ENCODE assay signal across 1 cellular context in the genomic region with DNA sequence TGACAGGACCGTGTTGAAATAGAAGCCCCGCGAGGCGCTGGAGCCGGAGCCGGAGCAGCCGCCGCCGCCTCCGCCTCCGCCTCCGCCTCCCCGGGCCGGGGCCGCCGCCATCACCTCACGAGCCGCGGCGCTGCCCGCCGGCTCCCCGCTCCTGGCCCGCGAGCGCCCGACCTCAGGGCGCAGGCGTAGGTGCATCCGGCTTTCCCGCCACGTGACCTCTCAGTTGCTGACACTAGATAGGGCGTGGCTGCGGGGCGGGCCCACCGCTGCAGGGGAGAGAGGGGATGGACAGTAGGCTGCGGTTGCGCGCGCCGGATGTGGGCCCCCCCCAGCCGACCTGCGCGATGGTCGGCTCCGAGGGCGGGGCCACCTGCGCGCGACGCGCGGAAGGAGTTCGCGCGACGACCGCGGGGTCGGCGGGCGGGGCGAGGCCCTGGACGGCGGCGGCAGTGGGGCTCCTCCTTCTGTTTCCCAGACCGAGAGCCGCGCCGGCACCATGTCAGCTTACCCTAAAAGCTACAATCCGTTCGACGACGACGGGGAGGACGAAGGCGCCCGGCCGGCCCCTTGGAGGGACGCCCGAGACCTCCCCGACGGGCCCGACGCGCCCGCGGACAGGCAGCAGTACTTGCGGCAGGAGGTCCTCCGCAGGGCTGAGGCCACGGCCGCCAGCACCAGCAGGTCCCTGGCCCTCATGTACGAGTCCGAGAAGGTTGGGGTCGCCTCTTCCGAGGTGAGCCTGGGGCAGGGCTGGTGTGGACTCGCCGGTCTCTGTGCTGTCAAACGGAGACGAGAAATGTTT.
TF ChIP-seq lines count a peak whose summit lies in the region.

A gene (minus strand): TSS at position 197 of the 802 bp plus-strand sequence. CDS start 86 bp downstream, at position 111.
A gene (plus strand): TSS at position 393 of the 802 bp plus-strand sequence. CDS start 104 bp downstream, at position 497.

TF ChIP-seq in GM12878, 131 proteins besides CTCF, POLR2A, EP300 and RAD21 (continued from another document and continues in another):
- TF ChIP-seq, protein P1, sequence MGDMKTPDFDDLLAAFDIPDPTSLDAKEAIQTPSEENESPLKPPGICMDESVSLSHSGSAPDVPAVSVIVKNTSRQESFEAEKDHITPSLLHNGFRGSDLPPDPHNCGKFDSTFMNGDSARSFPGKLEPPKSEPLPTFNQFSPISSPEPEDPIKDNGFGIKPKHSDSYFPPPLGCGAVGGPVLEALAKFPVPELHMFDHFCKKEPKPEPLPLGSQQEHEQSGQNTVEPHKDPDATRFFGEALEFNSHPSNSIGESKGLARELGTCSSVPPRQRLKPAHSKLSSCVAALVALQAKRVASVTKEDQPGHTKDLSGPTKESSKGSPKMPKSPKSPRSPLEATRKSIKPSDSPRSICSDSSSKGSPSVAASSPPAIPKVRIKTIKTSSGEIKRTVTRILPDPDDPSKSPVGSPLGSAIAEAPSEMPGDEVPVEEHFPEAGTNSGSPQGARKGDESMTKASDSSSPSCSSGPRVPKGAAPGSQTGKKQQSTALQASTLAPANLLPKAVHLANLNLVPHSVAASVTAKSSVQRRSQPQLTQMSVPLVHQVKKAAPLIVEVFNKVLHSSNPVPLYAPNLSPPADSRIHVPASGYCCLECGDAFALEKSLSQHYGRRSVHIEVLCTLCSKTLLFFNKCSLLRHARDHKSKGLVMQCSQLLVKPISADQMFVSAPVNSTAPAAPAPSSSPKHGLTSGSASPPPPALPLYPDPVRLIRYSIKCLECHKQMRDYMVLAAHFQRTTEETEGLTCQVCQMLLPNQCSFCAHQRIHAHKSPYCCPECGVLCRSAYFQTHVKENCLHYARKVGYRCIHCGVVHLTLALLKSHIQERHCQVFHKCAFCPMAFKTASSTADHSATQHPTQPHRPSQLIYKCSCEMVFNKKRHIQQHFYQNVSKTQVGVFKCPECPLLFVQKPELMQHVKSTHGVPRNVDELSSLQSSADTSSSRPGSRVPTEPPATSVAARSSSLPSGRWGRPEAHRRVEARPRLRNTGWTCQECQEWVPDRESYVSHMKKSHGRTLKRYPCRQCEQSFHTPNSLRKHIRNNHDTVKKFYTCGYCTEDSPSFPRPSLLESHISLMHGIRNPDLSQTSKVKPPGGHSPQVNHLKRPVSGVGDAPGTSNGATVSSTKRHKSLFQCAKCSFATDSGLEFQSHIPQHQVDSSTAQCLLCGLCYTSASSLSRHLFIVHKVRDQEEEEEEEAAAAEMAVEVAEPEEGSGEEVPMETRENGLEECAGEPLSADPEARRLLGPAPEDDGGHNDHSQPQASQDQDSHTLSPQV (IDR thresholded peaks at IDR 0.05): no peak
- peak; percentile 62; the same call in 1 of the 3 replicates for TF ChIP-seq POU2F2 (IDR thresholded peaks at IDR 0.05; ENCODE audit: borderline replicate concordance, low read depth, low read length)
- TF ChIP-seq MXI1 (IDR thresholded peaks at IDR 0.05; ENCODE audit: low read depth, low read length): peak; percentile 74; the same call in 1 of the 2 replicates
- peak in 1 of 2 experiments; percentile 70; a peak in 2 of 3 replicates for TF ChIP-seq EGR1 (IDR thresholded peaks at IDR 0.05; ENCODE audit: borderline replicate concordance in 1 of 2, low read depth in 2 of 2, low read length in 2 of 2)
- peak; percentile 69 for TF ChIP-seq NRF1 (conservative IDR thresholded peaks at IDR 0.05; ENCODE audit: low read depth, low read length)
- peak; percentile 72; the same call in 1 of the 2 replicates for TF ChIP-seq POLR2AphosphoS2 (IDR thresholded peaks at IDR 0.05; ENCODE audit: low read depth, low read length)
- TF ChIP-seq SREBF1 (IDR thresholded peaks at IDR 0.05; ENCODE audit: low read length): peak; percentile 96
- peak; percentile 63 for TF ChIP-seq SIN3A (IDR thresholded peaks at IDR 0.05; ENCODE audit: low read depth, low read length)
- peak; percentile 57; the same call in 1 of the 2 replicates for TF ChIP-seq ZSCAN29 (IDR thresholded peaks at IDR 0.05)
- TF ChIP-seq PML (IDR thresholded peaks at IDR 0.05; ENCODE audit: low read length): peak; percentile 71; the same call in 1 of the 2 replicates
- TF ChIP-seq DPF2 (IDR thresholded peaks at IDR 0.05): peak; percentile 88
- TF ChIP-seq CREM (IDR thresholded peaks at IDR 0.05; ENCODE audit: low read depth): peak; percentile 64; the same call in 1 of the 2 replicates
- TF ChIP-seq, protein P2, sequence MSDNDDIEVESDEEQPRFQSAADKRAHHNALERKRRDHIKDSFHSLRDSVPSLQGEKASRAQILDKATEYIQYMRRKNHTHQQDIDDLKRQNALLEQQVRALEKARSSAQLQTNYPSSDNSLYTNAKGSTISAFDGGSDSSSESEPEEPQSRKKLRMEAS (IDR thresholded peaks at IDR 0.05; ENCODE audit: low read depth, low read length): peak; percentile 97
- 0 out of 2 replicates have a peak, but pooled peaks have one; percentile 46 for TF ChIP-seq ESRRA (IDR thresholded peaks at IDR 0.05; ENCODE audit: low read length)
- peak; percentile 84 for TF ChIP-seq LARP7 (IDR thresholded peaks at IDR 0.05)
- TF ChIP-seq, protein P3, sequence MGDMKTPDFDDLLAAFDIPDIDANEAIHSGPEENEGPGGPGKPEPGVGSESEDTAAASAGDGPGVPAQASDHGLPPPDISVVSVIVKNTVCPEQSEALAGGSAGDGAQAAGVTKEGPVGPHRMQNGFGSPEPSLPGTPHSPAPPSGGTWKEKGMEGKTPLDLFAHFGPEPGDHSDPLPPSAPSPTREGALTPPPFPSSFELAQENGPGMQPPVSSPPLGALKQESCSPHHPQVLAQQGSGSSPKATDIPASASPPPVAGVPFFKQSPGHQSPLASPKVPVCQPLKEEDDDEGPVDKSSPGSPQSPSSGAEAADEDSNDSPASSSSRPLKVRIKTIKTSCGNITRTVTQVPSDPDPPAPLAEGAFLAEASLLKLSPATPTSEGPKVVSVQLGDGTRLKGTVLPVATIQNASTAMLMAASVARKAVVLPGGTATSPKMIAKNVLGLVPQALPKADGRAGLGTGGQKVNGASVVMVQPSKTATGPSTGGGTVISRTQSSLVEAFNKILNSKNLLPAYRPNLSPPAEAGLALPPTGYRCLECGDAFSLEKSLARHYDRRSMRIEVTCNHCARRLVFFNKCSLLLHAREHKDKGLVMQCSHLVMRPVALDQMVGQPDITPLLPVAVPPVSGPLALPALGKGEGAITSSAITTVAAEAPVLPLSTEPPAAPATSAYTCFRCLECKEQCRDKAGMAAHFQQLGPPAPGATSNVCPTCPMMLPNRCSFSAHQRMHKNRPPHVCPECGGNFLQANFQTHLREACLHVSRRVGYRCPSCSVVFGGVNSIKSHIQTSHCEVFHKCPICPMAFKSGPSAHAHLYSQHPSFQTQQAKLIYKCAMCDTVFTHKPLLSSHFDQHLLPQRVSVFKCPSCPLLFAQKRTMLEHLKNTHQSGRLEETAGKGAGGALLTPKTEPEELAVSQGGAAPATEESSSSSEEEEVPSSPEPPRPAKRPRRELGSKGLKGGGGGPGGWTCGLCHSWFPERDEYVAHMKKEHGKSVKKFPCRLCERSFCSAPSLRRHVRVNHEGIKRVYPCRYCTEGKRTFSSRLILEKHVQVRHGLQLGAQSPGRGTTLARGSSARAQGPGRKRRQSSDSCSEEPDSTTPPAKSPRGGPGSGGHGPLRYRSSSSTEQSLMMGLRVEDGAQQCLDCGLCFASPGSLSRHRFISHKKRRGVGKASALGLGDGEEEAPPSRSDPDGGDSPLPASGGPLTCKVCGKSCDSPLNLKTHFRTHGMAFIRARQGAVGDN (IDR thresholded peaks at IDR 0.05): peak; percentile 61
- TF ChIP-seq RBBP5 (conservative IDR thresholded peaks at IDR 0.05): no peak
- peak; percentile 93 for TF ChIP-seq RELA (IDR thresholded peaks at IDR 0.05; ENCODE audit: borderline replicate concordance, partially characterized antibody)
- TF ChIP-seq TBL1XR1 (IDR thresholded peaks at IDR 0.05; ENCODE audit: low read depth, low read length): peak; percentile 73
- TF ChIP-seq, protein P4, sequence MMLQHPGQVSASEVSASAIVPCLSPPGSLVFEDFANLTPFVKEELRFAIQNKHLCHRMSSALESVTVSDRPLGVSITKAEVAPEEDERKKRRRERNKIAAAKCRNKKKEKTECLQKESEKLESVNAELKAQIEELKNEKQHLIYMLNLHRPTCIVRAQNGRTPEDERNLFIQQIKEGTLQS (IDR thresholded peaks at IDR 0.05; ENCODE audit: borderline replicate concordance, extremely low read depth, low read depth, low read length): peak; percentile 93
- TF ChIP-seq, protein P5, sequence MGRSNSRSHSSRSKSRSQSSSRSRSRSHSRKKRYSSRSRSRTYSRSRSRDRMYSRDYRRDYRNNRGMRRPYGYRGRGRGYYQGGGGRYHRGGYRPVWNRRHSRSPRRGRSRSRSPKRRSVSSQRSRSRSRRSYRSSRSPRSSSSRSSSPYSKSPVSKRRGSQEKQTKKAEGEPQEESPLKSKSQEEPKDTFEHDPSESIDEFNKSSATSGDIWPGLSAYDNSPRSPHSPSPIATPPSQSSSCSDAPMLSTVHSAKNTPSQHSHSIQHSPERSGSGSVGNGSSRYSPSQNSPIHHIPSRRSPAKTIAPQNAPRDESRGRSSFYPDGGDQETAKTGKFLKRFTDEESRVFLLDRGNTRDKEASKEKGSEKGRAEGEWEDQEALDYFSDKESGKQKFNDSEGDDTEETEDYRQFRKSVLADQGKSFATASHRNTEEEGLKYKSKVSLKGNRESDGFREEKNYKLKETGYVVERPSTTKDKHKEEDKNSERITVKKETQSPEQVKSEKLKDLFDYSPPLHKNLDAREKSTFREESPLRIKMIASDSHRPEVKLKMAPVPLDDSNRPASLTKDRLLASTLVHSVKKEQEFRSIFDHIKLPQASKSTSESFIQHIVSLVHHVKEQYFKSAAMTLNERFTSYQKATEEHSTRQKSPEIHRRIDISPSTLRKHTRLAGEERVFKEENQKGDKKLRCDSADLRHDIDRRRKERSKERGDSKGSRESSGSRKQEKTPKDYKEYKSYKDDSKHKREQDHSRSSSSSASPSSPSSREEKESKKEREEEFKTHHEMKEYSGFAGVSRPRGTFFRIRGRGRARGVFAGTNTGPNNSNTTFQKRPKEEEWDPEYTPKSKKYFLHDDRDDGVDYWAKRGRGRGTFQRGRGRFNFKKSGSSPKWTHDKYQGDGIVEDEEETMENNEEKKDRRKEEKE (IDR thresholded peaks at IDR 0.05): peak; percentile 94
- TF ChIP-seq, protein P6, sequence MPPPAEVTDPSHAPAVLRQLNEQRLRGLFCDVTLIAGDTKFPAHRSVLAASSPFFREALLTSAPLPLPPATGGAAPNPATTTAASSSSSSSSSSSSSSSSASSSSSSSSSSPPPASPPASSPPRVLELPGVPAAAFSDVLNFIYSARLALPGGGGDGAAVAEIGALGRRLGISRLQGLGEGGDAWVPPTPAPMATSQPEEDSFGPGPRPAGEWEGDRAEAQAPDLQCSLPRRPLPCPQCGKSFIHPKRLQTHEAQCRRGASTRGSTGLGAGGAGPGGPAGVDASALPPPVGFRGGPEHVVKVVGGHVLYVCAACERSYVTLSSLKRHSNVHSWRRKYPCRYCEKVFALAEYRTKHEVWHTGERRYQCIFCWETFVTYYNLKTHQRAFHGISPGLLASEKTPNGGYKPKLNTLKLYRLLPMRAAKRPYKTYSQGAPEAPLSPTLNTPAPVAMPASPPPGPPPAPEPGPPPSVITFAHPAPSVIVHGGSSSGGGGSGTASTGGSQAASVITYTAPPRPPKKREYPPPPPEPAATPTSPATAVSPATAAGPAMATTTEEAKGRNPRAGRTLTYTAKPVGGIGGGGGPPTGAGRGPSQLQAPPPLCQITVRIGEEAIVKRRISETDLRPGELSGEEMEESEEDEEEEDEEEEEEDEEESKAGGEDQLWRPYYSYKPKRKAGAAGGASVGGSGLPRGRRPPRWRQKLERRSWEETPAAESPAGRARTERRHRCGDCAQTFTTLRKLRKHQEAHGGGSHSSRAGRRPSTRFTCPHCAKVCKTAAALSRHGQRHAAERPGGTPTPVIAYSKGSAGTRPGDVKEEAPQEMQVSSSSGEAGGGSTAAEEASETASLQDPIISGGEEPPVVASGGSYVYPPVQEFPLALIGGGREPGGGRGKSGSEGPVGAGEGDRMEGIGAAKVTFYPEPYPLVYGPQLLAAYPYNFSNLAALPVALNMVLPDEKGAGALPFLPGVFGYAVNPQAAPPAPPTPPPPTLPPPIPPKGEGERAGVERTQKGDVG (CRISPR knock-in tag; IDR thresholded peaks at IDR 0.05): no peak
- TF ChIP-seq BMI1 (IDR thresholded peaks at IDR 0.05; ENCODE audit: borderline replicate concordance): no peak
- TF ChIP-seq NR2F1 (conservative IDR thresholded peaks at IDR 0.05): 0 out of 2 replicates have a peak, but pooled peaks have one; percentile 79
- TF ChIP-seq MYC (IDR thresholded peaks at IDR 0.05; ENCODE audit: insufficient read depth, insufficient read length, insufficient replicate concordance, low read length, severe bottlenecking): no peak
- peak; percentile 63; the same call in 1 of the 2 replicates for TF ChIP-seq POLR2AphosphoS5 (IDR thresholded peaks at IDR 0.05; ENCODE audit: low read length)
- TF ChIP-seq YY1 (IDR thresholded peaks at IDR 0.05; ENCODE audit: low read depth, low read length): peak; percentile 81
- TF ChIP-seq CHD2 (IDR thresholded peaks at IDR 0.05; ENCODE audit: borderline replicate concordance, low read depth, low read length): peak; percentile 68; the same call in 1 of the 2 replicates
- TF ChIP-seq HDAC6 (IDR thresholded peaks at IDR 0.05; ENCODE audit: unreplicated experiment): peak; percentile 55
- TF ChIP-seq HDGF (IDR thresholded peaks at IDR 0.05): no peak
- TF ChIP-seq PAX8 (IDR thresholded peaks at IDR 0.05): no peak
- TF ChIP-seq SRF (IDR thresholded peaks at IDR 0.05; ENCODE audit: low read depth in 2 of 2, low read length in 2 of 2): no peak
- TF ChIP-seq, protein P7, sequence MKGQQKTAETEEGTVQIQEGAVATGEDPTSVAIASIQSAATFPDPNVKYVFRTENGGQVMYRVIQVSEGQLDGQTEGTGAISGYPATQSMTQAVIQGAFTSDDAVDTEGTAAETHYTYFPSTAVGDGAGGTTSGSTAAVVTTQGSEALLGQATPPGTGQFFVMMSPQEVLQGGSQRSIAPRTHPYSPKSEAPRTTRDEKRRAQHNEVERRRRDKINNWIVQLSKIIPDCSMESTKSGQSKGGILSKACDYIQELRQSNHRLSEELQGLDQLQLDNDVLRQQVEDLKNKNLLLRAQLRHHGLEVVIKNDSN (IDR thresholded peaks at IDR 0.05; ENCODE audit: borderline replicate concordance, extremely low read length, insufficient read depth, low read depth, low read length): peak; percentile 98
- TF ChIP-seq, protein P8, sequence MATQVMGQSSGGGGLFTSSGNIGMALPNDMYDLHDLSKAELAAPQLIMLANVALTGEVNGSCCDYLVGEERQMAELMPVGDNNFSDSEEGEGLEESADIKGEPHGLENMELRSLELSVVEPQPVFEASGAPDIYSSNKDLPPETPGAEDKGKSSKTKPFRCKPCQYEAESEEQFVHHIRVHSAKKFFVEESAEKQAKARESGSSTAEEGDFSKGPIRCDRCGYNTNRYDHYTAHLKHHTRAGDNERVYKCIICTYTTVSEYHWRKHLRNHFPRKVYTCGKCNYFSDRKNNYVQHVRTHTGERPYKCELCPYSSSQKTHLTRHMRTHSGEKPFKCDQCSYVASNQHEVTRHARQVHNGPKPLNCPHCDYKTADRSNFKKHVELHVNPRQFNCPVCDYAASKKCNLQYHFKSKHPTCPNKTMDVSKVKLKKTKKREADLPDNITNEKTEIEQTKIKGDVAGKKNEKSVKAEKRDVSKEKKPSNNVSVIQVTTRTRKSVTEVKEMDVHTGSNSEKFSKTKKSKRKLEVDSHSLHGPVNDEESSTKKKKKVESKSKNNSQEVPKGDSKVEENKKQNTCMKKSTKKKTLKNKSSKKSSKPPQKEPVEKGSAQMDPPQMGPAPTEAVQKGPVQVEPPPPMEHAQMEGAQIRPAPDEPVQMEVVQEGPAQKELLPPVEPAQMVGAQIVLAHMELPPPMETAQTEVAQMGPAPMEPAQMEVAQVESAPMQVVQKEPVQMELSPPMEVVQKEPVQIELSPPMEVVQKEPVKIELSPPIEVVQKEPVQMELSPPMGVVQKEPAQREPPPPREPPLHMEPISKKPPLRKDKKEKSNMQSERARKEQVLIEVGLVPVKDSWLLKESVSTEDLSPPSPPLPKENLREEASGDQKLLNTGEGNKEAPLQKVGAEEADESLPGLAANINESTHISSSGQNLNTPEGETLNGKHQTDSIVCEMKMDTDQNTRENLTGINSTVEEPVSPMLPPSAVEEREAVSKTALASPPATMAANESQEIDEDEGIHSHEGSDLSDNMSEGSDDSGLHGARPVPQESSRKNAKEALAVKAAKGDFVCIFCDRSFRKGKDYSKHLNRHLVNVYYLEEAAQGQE (IDR thresholded peaks at IDR 0.05; ENCODE audit: low read depth, low read length): no peak
